Comparison of ENCODE assay signal across 17 cellular contexts in genomic region chr6:3669916-3670315, GRCh38.
DNase-seq lines count a peak whose midpoint lies in the region; ATAC-seq and TF ChIP-seq lines count a peak whose summit lies in the region.
"Had no signal": no experiment of that assay in that cellular context is flagged by ENCODE, and none has a peak within 500 bp of the region (broad histone marks: within the 10 kb centered on the region; RNA-seq: fewer than 3 reads in every experiment).

No MANE protein-coding gene starts in this region.

- no peak overlapping the region for H3K27ac ChIP-seq in right lobe of liver
- H3K27ac ChIP-seq: BLaER1 had no signal

- H3K36me3 ChIP-seq in NT2/D1 (ENCODE audit: insufficient read depth, insufficient read length, low read length), result no peaks in the 10 kb centered on the region
- H3K36me3 ChIP-seq in Caco-2 (ENCODE audit: control insufficient read depth, insufficient read depth, low read length), result no peaks in the 10 kb centered on the region
- no peaks in the 10 kb centered on the region for H3K36me3 ChIP-seq in right lobe of liver
- H3K36me3 ChIP-seq: BLaER1 had no signal

- H3K4me1 ChIP-seq in NT2/D1 (ENCODE audit: insufficient read depth, insufficient read length), result peaks cover 3% of the 10 kb centered on the region
- peaks cover 11% of the 10 kb centered on the region for H3K4me1 ChIP-seq in Caco-2
- H3K4me1 ChIP-seq in right lobe of liver, result no peaks in the 10 kb centered on the region
- H3K4me1 ChIP-seq: BLaER1 had no signal

- peaks cover 6% of the 10 kb centered on the region for H3K36me3 Mint-ChIP-seq in Caco-2 (ENCODE audit: insufficient read depth, unreplicated experiment)
- H3K36me3 Mint-ChIP-seq: CD8-positive, alpha-beta memory T cell had no signal

- 51% methylated on average over 3 of the region's 5 CpGs for whole genome bisulfite sequencing in right lobe of liver (ENCODE audit: insufficient coverage, low coverage, low lambda C conversion rate, missing lambda C conversion rate)

- H3K9me3 ChIP-seq in NT2/D1 (ENCODE audit: insufficient read depth, low read length) (peaks cover 10% of the 10 kb centered on the region), Caco-2 (no peaks in the 10 kb centered on the region), right lobe of liver (no peaks in the 10 kb centered on the region)

- no TSS peak for BruUV-seq in Caco-2 (replicated peaks; lab: Mats Ljungman, UMichigan)

- no peak overlapping the region for H3K27ac Mint-ChIP-seq in Caco-2 (ENCODE audit: unreplicated experiment)
- H3K27ac Mint-ChIP-seq: CD8-positive, alpha-beta memory T cell; HFFc6 had no signal

- peaks cover 14% of the 10 kb centered on the region for H3K9me3 Mint-ChIP-seq in Caco-2 (ENCODE audit: unreplicated experiment)

- POLR2A ChIA-PET in Caco-2 (lab: Charles Lee), result no interaction called here

- intact Hi-C loops in Caco-2 (cut with micrococcal nuclease; ENCODE audit: unreplicated experiment) (no loop called here), right lobe of liver (cut with DNase I) (no loop called here)

- no peaks in the 10 kb centered on the region for H3K27me3 Mint-ChIP-seq in Caco-2 (ENCODE audit: insufficient read depth, unreplicated experiment)

- CTCF ChIA-PET in Caco-2 (lab: Charles Lee), result no interaction called here

- no peak overlapping the region for H3K4me3 ChIP-seq in LNCaP clone FGC (ENCODE audit: low read depth, low read length)
- H3K4me3 ChIP-seq in NT2/D1 (ENCODE audit: insufficient read length, low read depth), result no peak overlapping the region
- no peak overlapping the region for H3K4me3 ChIP-seq in Caco-2 (ENCODE audit: low read depth, low read length)
- no peak overlapping the region for H3K4me3 ChIP-seq in right lobe of liver
- H3K4me3 ChIP-seq: BLaER1 had no signal

- H3K4me1 Mint-ChIP-seq in Caco-2 (ENCODE audit: low read depth, unreplicated experiment), result no peaks in the 10 kb centered on the region
- H3K4me1 Mint-ChIP-seq: CD8-positive, alpha-beta memory T cell had no signal

- no peak for ATAC-seq in right lobe of liver

- DNase-seq in NCI-H2171 treated with DMSO at 0.1 percent for 48 hours (lab: John Stamatoyannopoulos, UW) (peak; percentile 32), NCI-H2171 (lab: John Stamatoyannopoulos, UW) (no peak), LNCaP clone FGC (ENCODE audit: low read depth) (peak; percentile 54), NT2/D1 (ENCODE audit: low read depth, low spot score) (no peak), islet precursor cell (peak; percentile 77), Caco-2 (no peak), right lobe of liver (no peak), NCI-H1436 (lab: John Stamatoyannopoulos, UW) (no peak)
- DNase-seq: CD8-positive, alpha-beta memory T cell; EL; HFFc6; NCI-H2029 treated with DMSO at 0.1 percent for 48 hours; NCI-H226; SHP77; SK-N-SH; T-helper 1 cell had no signal

- H3K27me3 ChIP-seq in NT2/D1 (ENCODE audit: insufficient read depth, insufficient read length) (no peaks in the 10 kb centered on the region), Caco-2 (replicated peaks; ENCODE audit: control insufficient read depth, insufficient read depth, low read length) (no peaks in the 10 kb centered on the region), right lobe of liver (no peaks in the 10 kb centered on the region)
- H3K27me3 ChIP-seq: BLaER1 had no signal

- no peak for TF ChIP-seq POLR2A in right lobe of liver (IDR thresholded peaks at IDR 0.05)

- no peak overlapping the region for H3K4me3 Mint-ChIP-seq in Caco-2 (ENCODE audit: unreplicated experiment)
- H3K4me3 Mint-ChIP-seq: CD8-positive, alpha-beta memory T cell; HFFc6 had no signal

- H3K9ac ChIP-seq in NT2/D1 (ENCODE audit: insufficient read length, low read depth), result peak overlapping the region; percentile 17
- H3K9ac ChIP-seq: BLaER1, SK-N-SH had no signal

- TF ChIP-seq CTCF in LNCaP clone FGC (IDR thresholded peaks at IDR 0.05; ENCODE audit: control insufficient read depth, extremely low read depth, insufficient read depth) (no peak), Caco-2 (IDR thresholded peaks at IDR 0.05; ENCODE audit: insufficient read depth in 1 of 2, low read depth in 1 of 2, low read length in 1 of 2, severe bottlenecking in 1 of 2, unreplicated experiment in 1 of 2) (no peak), right lobe of liver (IDR thresholded peaks at IDR 0.05) (no peak)

Comparison
In these comparisons a context has a peak if more than half of its experiments do, and no peak if none do; other contexts are left out.
1. DNase-seq: peak in NCI-H2171 treated with DMSO at 0.1 percent for 48 hours (single experiment), LNCaP clone FGC (single experiment) and islet precursor cell (single experiment); none in NCI-H2171 (single experiment), NT2/D1 (single experiment), Caco-2 (0 of 2), right lobe of liver (0 of 3) and NCI-H1436 (single experiment).